10 cellular contexts compared by ENCODE assay signal in genomic region chrX:139691843-139692505, GRCh38. TPM values are rescaled to one million over a fixed set of nuclear protein-coding genes. Genes with fewer than 3 reads are reported as not detected.
A peak's percentile ranks its signal among the peaks of the same experiment; 100 is the strongest.
DNase-seq lines count a peak whose midpoint lies in the region; TF ChIP-seq lines count a peak whose summit lies in the region.
"Had no signal": no experiment of that assay in that cellular context is flagged by ENCODE, and none has a peak within 500 bp of the region (broad histone marks: within the 10 kb centered on the region; RNA-seq: fewer than 3 reads in every experiment).

No MANE protein-coding gene starts in this region.

- WGBS in thyroid gland, 2 donors = 0 to 4% methylated on average over 4 to 12 of the region's 52 CpGs
- 48% methylated on average over 52 of the region's 52 CpGs; no CpG with 5 or more reads in 1 of the 2 donors for WGBS in transverse colon (ENCODE audit: low coverage in 1 of 2), 2 donors

- peaks cover 8% of the 10 kb centered on the region for H3K9me3 Mint-ChIP-seq in MCF 10A (ENCODE audit: unreplicated experiment)

- H3K9me3 ChIP-seq in thyroid gland (no peaks in the 10 kb centered on the region), transverse colon (no peaks in the 10 kb centered on the region)
- H3K9me3 ChIP-seq: colonic mucosa had no signal

- no peaks in the 10 kb centered on the region for H3K27me3 Mint-ChIP-seq in MCF 10A (ENCODE audit: insufficient read depth, unreplicated experiment)

- no peaks in the 10 kb centered on the region for H3K36me3 Mint-ChIP-seq in MCF 10A (ENCODE audit: insufficient read depth, unreplicated experiment)

- POLR2A ChIA-PET in MCF 10A (lab: Yijun Ruan, JAX) = no interaction called here

- intact Hi-C loops in MCF 10A (cut with micrococcal nuclease) (no loop called here), thyroid gland (cut with DNase I) (no loop called here), transverse colon (cut with DNase I; ENCODE audit: low total_unique reads) (no loop called here)

- DNase-seq in activated CD4-positive, alpha-beta T cell treated with anti-CD3 and anti-CD28 coated beads for 48 hours = peak; percentile 2
- DNase-seq in activated CD4-positive, alpha-beta T cell treated with anti-CD3 and anti-CD28 coated beads, Interleukin-2, amount 50 U/mL, for 1 hour = no peak
- DNase-seq in MCF 10A (ENCODE audit: unreplicated experiment) (no peak), left kidney (ENCODE audit: low read depth, low spot score) (peak; percentile 23), thyroid gland (peak; percentile 2), transverse colon (no peak)
- DNase-seq in stimulated activated CD4-positive, alpha-beta T cell treated with anti-CD3 and anti-CD28 coated beads, Interleukin-12 subunit alpha, Interleukin-12 subunit beta, amount 100 ng/mL, for 4 hours = no peak
- no peak for DNase-seq in activated T-cell treated with anti-CD3 and anti-CD28 coated beads, Interleukin-2, amount 50 U/mL, for 1 hour
- DNase-seq: colonic mucosa, SIG-M5 had no signal

- no peak for TF ChIP-seq EP300 in transverse colon (IDR thresholded peaks at IDR 0.05; ENCODE audit: low read depth)

- TF ChIP-seq POLR2A in thyroid gland (IDR thresholded peaks at IDR 0.05) = no peak
- TF ChIP-seq POLR2A in transverse colon (IDR thresholded peaks at IDR 0.05) = no peak

- H3K4me3 Mint-ChIP-seq in MCF 10A (ENCODE audit: unreplicated experiment) = peak overlapping the region; percentile 60

- peak overlapping the region in 1 of 3 donors; percentile 6 for H3K4me3 ChIP-seq in thyroid gland (replicated peaks in 1 of 3)
- peak overlapping the region in 1 of 4 donors; percentile 40 for H3K4me3 ChIP-seq in transverse colon
- H3K4me3 ChIP-seq: colonic mucosa had no signal

- CTCF ChIA-PET in MCF 10A (lab: Yijun Ruan, JAX) = no interaction called here

- H3K4me1 ChIP-seq in thyroid gland = peaks cover 0 to 6% of the 10 kb centered on the region in 2 donors
- no peaks in the 10 kb centered on the region for H3K4me1 ChIP-seq in transverse colon
- H3K4me1 ChIP-seq: colonic mucosa had no signal

- no TSS peak for BruUV-seq in MCF 10A (replicated peaks; lab: Mats Ljungman, UMichigan)

- H3K27ac Mint-ChIP-seq in MCF 10A (ENCODE audit: low read depth, unreplicated experiment) = no peak overlapping the region

- no peak overlapping the region for H3K27ac ChIP-seq in thyroid gland
- H3K27ac ChIP-seq in transverse colon = no peak overlapping the region
- H3K27ac ChIP-seq: colonic mucosa had no signal

- no peaks in the 10 kb centered on the region for H3K27me3 ChIP-seq in thyroid gland
- peaks cover 16% of the 10 kb centered on the region for H3K27me3 ChIP-seq in transverse colon
- H3K27me3 ChIP-seq: colonic mucosa had no signal

- no peaks in the 10 kb centered on the region for H3K4me1 Mint-ChIP-seq in MCF 10A (ENCODE audit: insufficient read depth, unreplicated experiment)

- TF ChIP-seq CTCF in MCF 10A (IDR thresholded peaks at IDR 0.05; ENCODE audit: unreplicated experiment) (no peak), thyroid gland (IDR thresholded peaks at IDR 0.05) (no peak), transverse colon (IDR thresholded peaks at IDR 0.05) (no peak)

- H3K36me3 ChIP-seq in thyroid gland (no peaks in the 10 kb centered on the region), transverse colon (no peaks in the 10 kb centered on the region)
- H3K36me3 ChIP-seq: colonic mucosa had no signal

- in situ Hi-C loops in transverse colon (cut with MboI; ENCODE audit: low pct_ligation_motif_present in 1 of 4, low pct_unique_long_range_greater_than_20kb in 1 of 4, low sequenced_read_pairs in 3 of 4) = no loop called here

RNA-seq across cellular contexts. Expression of gene MCF2, which starts 16.0 kb away (rescaled TPM):
- total RNA-seq in MCF 10A (2022) (1.5 and 2.1 TPM in 2 replicates), thyroid gland (under 1 TPM in 3 of 4 donors, not detected in 1; 0.40 to 0.63 (median 0.56) TPM), transverse colon (not detected)
- total RNA-seq: colonic mucosa had no signal

Comparison
In these comparisons a context has a peak if more than half of its experiments do, and no peak if none do; other contexts are left out.
1. DNase-seq: peak in activated CD4-positive, alpha-beta T cell treated with anti-CD3 and anti-CD28 coated beads for 48 hours (single experiment), left kidney (single experiment) and thyroid gland (2 of 2); none in activated CD4-positive, alpha-beta T cell treated with anti-CD3 and anti-CD28 coated beads, Interleukin-2, amount 50 U/mL, for 1 hour (single experiment), MCF 10A (single experiment), stimulated activated CD4-positive, alpha-beta T cell treated with anti-CD3 and anti-CD28 coated beads, Interleukin-12 subunit alpha, Interleukin-12 subunit beta, amount 100 ng/mL, for 4 hours (single experiment), transverse colon (single experiment) and activated T-cell treated with anti-CD3 and anti-CD28 coated beads, Interleukin-2, amount 50 U/mL, for 1 hour (single experiment).